In genomic region chr4:141416677-141417363, GRCh38 we compare ENCODE assay signal across 15 cellular contexts.
"Had no signal": no experiment of that assay in that cellular context is flagged by ENCODE, and none has a peak within 500 bp of the region (broad histone marks: within the 10 kb centered on the region; RNA-seq: fewer than 3 reads in every experiment).

No MANE protein-coding gene starts in this region.

- H3K4me3 ChIP-seq: breast epithelium, sigmoid colon, tibial artery had no signal

- H3K27me3 ChIP-seq: breast epithelium, sigmoid colon, tibial artery had no signal

- H3K27ac Mint-ChIP-seq: activated naive CD8-positive, alpha-beta T cell treated with anti-CD3 and anti-CD28 coated beads for 36 hours; activated T-helper 1 cell treated with anti-CD3 and anti-CD28 coated beads, Interleukin-12 subunit alpha, Interleukin-12 subunit beta, Interleukin-2, Interleukin-4 antibody, amounts not matched to agents 30 ng/mL and 10 ng/mL and 1 ng/mL, durations not matched to agents 14 hours and 24 hours and 36 hours; natural killer cell treated with Interleukin-12 subunit alpha and Interleukin-12 subunit beta and Interleukin-15 and Interleukin-18, amount 100 ng/mL, for 72 hours had no signal

- H3K4me3 Mint-ChIP-seq: activated naive CD8-positive, alpha-beta T cell treated with anti-CD3 and anti-CD28 coated beads for 36 hours; activated T-helper 1 cell treated with anti-CD3 and anti-CD28 coated beads, Interleukin-12 subunit alpha, Interleukin-12 subunit beta, Interleukin-2, Interleukin-4 antibody, amounts not matched to agents 30 ng/mL and 10 ng/mL and 1 ng/mL, durations not matched to agents 14 hours and 24 hours and 36 hours; natural killer cell treated with Interleukin-12 subunit alpha and Interleukin-12 subunit beta and Interleukin-15 and Interleukin-18, amount 100 ng/mL, for 72 hours had no signal

- H3K4me1 Mint-ChIP-seq: activated naive CD8-positive, alpha-beta T cell treated with anti-CD3 and anti-CD28 coated beads for 36 hours had no signal

- H3K9me3 ChIP-seq: sigmoid colon, tibial artery had no signal

- H3K36me3 ChIP-seq: breast epithelium, sigmoid colon, tibial artery had no signal

- H3K27me3 Mint-ChIP-seq: natural killer cell treated with Interleukin-12 subunit alpha and Interleukin-12 subunit beta and Interleukin-15 and Interleukin-18, amount 100 ng/mL, for 72 hours had no signal

- DNase-seq: activated CD4-positive, alpha-beta T cell treated with anti-CD3 and anti-CD28 coated beads, Interleukin-2, amount 50 U/mL, for 1 hour; activated CD8-positive, alpha-beta memory T cell treated with anti-CD3 and anti-CD28 coated beads for 24 hours; activated naive CD8-positive, alpha-beta T cell treated with anti-CD3 and anti-CD28 coated beads for 36 hours; amygdala; cerebellar nuclear complex; effector CD8-positive, alpha-beta T cell; mesendoderm; occipital lobe; sigmoid colon; stimulated activated CD4-positive, alpha-beta T cell treated with anti-CD3 and anti-CD28 coated beads, Interleukin-12 subunit alpha, Interleukin-12 subunit beta, amount 100 ng/mL, for 4 hours; stimulated activated CD4-positive, alpha-beta T cell treated with anti-CD3 and anti-CD28 coated beads, Interleukin-2, amount 100 ng/mL, for 24 hours; tibial artery had no signal

- H3K4me1 ChIP-seq: breast epithelium had no signal

- H3K9me3 Mint-ChIP-seq: activated T-helper 1 cell treated with anti-CD3 and anti-CD28 coated beads, Interleukin-12 subunit alpha, Interleukin-12 subunit beta, Interleukin-2, Interleukin-4 antibody, amounts not matched to agents 30 ng/mL and 10 ng/mL and 1 ng/mL, durations not matched to agents 14 hours and 24 hours and 36 hours had no signal

- H3K36me3 Mint-ChIP-seq: activated naive CD8-positive, alpha-beta T cell treated with anti-CD3 and anti-CD28 coated beads for 36 hours; natural killer cell treated with Interleukin-12 subunit alpha and Interleukin-12 subunit beta and Interleukin-15 and Interleukin-18, amount 100 ng/mL, for 72 hours had no signal

- ATAC-seq: natural killer cell treated with Interleukin-12 subunit alpha and Interleukin-12 subunit beta and Interleukin-15 and Interleukin-18, amount 100 ng/mL, for 72 hours had no signal

- H3K27ac ChIP-seq: breast epithelium, sigmoid colon, tibial artery had no signal
